In the genomic region with DNA sequence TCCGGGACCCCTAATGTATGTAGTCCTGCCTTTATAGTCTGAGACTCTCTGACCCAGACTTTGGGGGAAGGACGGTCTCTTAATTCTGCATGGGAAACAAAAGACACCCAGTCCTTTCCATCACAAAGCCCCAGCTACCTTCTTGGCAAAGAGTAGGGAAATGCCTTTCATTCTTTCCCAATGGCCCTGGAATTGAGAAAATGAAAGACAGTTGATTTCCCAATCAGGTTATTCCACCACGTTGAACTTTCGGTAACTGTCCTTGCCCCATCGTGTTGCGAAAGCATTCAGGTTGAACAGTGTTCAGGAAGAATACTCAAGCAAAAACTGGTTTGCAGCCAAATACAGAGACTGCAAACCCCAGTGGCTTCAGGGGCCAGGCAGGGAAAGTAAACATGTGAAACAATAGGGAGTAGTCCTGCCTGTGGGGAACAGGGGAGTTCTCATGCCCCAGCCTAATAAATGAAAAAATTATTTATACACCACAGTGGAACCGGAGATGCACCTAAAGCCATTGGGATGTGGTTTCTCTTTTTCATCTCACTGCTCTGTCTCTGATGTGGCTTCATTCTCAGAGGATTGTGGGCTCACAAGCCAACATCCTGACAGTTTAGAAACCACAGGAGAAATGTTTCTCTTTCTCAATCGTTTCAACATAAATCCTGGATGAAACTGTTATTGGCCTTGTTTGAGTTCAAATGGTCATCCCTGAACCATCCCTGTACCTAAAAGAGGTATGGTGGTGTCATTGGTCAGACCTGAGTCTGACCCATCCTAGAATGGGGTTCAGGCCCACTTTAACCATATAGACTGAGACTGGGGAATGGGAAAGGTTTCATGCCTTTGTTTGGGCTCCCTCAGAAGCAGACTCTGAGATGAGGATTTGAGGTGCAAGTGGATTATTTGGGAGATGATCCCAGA, we compare ENCODE assay signal across 1 cellular context.
TF ChIP-seq lines count a peak whose summit lies in the region.

No MANE protein-coding gene starts in this region.

TF ChIP-seq in K562, 482 proteins besides CTCF, POLR2A, EP300 and RAD21:
- TF ChIP-seq, protein P1, sequence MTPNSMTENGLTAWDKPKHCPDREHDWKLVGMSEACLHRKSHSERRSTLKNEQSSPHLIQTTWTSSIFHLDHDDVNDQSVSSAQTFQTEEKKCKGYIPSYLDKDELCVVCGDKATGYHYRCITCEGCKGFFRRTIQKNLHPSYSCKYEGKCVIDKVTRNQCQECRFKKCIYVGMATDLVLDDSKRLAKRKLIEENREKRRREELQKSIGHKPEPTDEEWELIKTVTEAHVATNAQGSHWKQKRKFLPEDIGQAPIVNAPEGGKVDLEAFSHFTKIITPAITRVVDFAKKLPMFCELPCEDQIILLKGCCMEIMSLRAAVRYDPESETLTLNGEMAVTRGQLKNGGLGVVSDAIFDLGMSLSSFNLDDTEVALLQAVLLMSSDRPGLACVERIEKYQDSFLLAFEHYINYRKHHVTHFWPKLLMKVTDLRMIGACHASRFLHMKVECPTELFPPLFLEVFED (CRISPR knock-in tag; conservative IDR thresholded peaks at IDR 0.05): no peak
- TF ChIP-seq CEBPB (tag; IDR thresholded peaks at IDR 0.05): peak; percentile 93
- no peak for TF ChIP-seq CEBPG (CRISPR knock-in tag; IDR thresholded peaks at IDR 0.05)
- TF ChIP-seq CEBPG (tag; conservative IDR thresholded peaks at IDR 0.05 in 1 of 2, IDR thresholded peaks at IDR 0.05 in 1 of 2): peak; percentile 52 to 57; a peak in 2 of 4 replicates
- TF ChIP-seq BCOR (IDR thresholded peaks at IDR 0.05): no peak
